In the genomic region with DNA sequence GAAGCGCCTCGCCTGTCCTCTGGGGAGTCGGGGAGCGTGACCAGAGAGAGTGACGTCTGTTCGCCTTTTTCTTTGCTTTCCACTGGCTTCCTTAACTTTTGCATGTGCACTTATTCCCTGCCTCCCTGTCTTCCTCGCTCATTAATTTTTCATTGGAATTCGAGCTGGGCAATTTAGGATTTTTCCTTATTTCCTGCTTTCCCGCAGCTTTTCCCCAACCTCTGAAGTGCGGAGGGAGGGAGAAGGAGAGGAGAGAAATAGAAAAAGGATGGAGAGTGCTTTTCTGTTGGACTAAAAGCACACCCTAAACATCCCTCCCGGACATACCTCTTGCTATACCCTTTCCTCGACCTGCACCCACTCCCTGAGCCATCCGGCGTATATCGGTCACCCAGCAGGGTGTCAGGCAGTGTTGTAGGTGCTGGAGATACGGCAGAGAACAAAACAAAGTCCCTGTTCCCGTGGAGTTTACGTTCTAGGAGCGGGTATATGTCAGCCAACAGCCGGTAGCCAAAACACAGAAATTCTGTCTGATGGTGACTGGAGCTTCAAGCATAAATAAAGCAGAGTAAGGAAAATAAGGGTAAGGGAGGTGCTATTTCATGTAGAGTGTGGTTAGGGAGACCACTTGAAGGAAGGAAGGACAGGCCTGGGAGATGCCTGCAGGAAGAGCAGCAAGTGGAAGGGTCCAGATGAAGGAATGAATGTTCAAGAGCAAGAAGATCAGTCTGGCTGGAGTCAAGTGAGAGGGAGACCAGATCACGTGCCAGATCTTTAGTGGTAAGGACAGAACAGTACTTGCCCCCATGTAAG, we compare ENCODE assay signal across 8 cellular contexts. TPM values are rescaled to one million over a fixed set of nuclear protein-coding genes. Genes with fewer than 3 reads are reported as not detected.
DNase-seq lines count a peak whose midpoint lies in the region; ATAC-seq, FAIRE-seq and TF ChIP-seq lines count a peak whose summit lies in the region.

No MANE protein-coding gene starts in this region.

- H4K12ac ChIP-seq in trophoblast cell (ENCODE audit: low read depth, low read length), result peak overlapping the region; percentile 31

- H2AK5ac ChIP-seq in trophoblast cell (ENCODE audit: low read length), result no peak overlapping the region

- no peak for ATAC-seq in HG03432 (IDR thresholded peaks at IDR 0.05; ENCODE audit: unreplicated experiment)

- H3K4ac ChIP-seq in trophoblast cell (ENCODE audit: low read depth, low read length), result no peak overlapping the region

- no peak overlapping the region for H2BK5ac ChIP-seq in trophoblast cell (ENCODE audit: low read depth, low read length, poor library complexity)

- no peak for FAIRE-seq in GM12891 (lab: Jason Lieb, UNC)

- no peak for TF ChIP-seq CTCF in epithelial cell of proximal tubule (conservative IDR thresholded peaks at IDR 0.05; ENCODE audit: low read depth, low read length)

- peaks cover 13% of the 10 kb centered on the region for H3K79me1 ChIP-seq in trophoblast cell (ENCODE audit: low read length)

- H3K4me2 ChIP-seq in trophoblast cell (ENCODE audit: low read length), result peak overlapping the region; percentile 78

- H2AFZ ChIP-seq in trophoblast cell (ENCODE audit: insufficient read depth, low read length, poor library complexity), result peak overlapping the region; percentile 61

- no peak overlapping the region for H2BK12ac ChIP-seq in trophoblast cell (ENCODE audit: low read length)

- H3K27me3 ChIP-seq in trophoblast cell (ENCODE audit: insufficient read depth, low read length), result no peaks in the 10 kb centered on the region

- H3K79me2 ChIP-seq in trophoblast cell (ENCODE audit: control insufficient read depth, insufficient read depth, low read length, poor library complexity), result peaks cover 15% of the 10 kb centered on the region

- no peak overlapping the region for H3K23ac ChIP-seq in trophoblast cell (ENCODE audit: low read length)

- H2BK120ac ChIP-seq in trophoblast cell (ENCODE audit: insufficient read depth, low read length, poor library complexity), result peak overlapping the region; percentile 26

- no peak for TF ChIP-seq POLR2A in GM12891 (IDR thresholded peaks at IDR 0.05; ENCODE audit: low read depth, low read length)

- H3K4me3 ChIP-seq in epithelial cell of proximal tubule (ENCODE audit: low read depth, low read length), result peak overlapping the region; percentile 87
- H3K4me3 ChIP-seq in trophoblast cell (ENCODE audit: low read depth, low read length), result peak overlapping the region; percentile 95

- no CpG with 5 or more reads among the region's 21 CpGs for WGBS in trophoblast cell (ENCODE audit: extremely low coverage, insufficient coverage, insufficient read length)

- H3K14ac ChIP-seq in trophoblast cell (ENCODE audit: low read length), result peak overlapping the region; percentile 38

- no peaks in the 10 kb centered on the region for H3K4me1 ChIP-seq in trophoblast cell (ENCODE audit: control insufficient read depth in 1 of 2, insufficient read depth in 2 of 2, low read length in 2 of 2)

- no peak overlapping the region for H3K27ac ChIP-seq in trophoblast cell (ENCODE audit: low read depth, low read length)

- DNase-seq in GM12891 (ENCODE audit: insufficient read length, low spot score) (no peak), RKO (ENCODE audit: low spot score) (peak; percentile 11), epithelial cell of proximal tubule (ENCODE audit: low read depth) (no peak), trophoblast cell (no peak), AG08395 (ENCODE audit: low spot score) (no peak), amniotic stem cell (lab: John Stamatoyannopoulos, UW) (no peak)
- no peak for DNase-seq in effector CD4-positive, alpha-beta T cell

- no peaks in the 10 kb centered on the region for H3K9me3 ChIP-seq in trophoblast cell (ENCODE audit: insufficient read depth, low read depth, low read length)

- peaks cover 0 to 6% of the 10 kb centered on the region in 2 experiments for H3K36me3 ChIP-seq in trophoblast cell (ENCODE audit: control insufficient read depth in 1 of 2, insufficient read depth in 2 of 2, low read length in 2 of 2)

- peak overlapping the region; percentile 98 for H4K8ac ChIP-seq in trophoblast cell (ENCODE audit: low read depth, low read length)

- peak overlapping the region; percentile 30 for H4K91ac ChIP-seq in trophoblast cell (ENCODE audit: low read depth, low read length)

- peak overlapping the region; percentile 6 for H3K18ac ChIP-seq in trophoblast cell (ENCODE audit: low read length)

- no peak overlapping the region for H3K9ac ChIP-seq in trophoblast cell (ENCODE audit: low read length)

TF ChIP-seq in GM12891, 5 proteins besides CTCF, POLR2A, EP300 and RAD21:
- TF ChIP-seq POLR2AphosphoS5 (IDR thresholded peaks at IDR 0.05; ENCODE audit: low read depth, low read length) (no peak), PAX5 (IDR thresholded peaks at IDR 0.05; ENCODE audit: insufficient read depth, low read length, severe bottlenecking) (peak; percentile 95)

RNA-seq across cellular contexts. Expression of gene ZFR, which starts 0.6 kb away (rescaled TPM):
- 29.4 TPM for polyA plus RNA-seq in GM12891 (2012; ENCODE audit: low read depth, missing spikeins)
- 38.6 and 54.7 TPM in 2 replicates for total RNA-seq in epithelial cell of proximal tubule
- 54.0 and 57.2 TPM in 2 replicates for polyA plus RNA-seq in trophoblast cell (2013)
